1 cellular context compared by ENCODE assay signal in genomic region chr22:30104501-30105156, GRCh38.
TF ChIP-seq lines count a peak whose summit lies in the region.

No MANE protein-coding gene starts in this region.

TF ChIP-seq in SK-N-SH, 30 proteins besides CTCF, POLR2A, EP300 and RAD21 (continued from another document):
- TF ChIP-seq ZBTB33 (IDR thresholded peaks at IDR 0.05; ENCODE audit: borderline replicate concordance, low read depth), result no peak
